Comparison of ENCODE assay signal across 1 cellular context in genomic region chr19:39970674-39971379, GRCh38.
TF ChIP-seq lines count a peak whose summit lies in the region.

PSMC4 (plus strand) TSS chr19:39971165; CDS start chr19:39971203, 38 bp downstream.

TF ChIP-seq in HCT116, 20 proteins besides CTCF, POLR2A, EP300 and RAD21 (continued from another document):
- peak; percentile 40; the same call in 1 of the 2 replicates for TF ChIP-seq EGR1 (IDR thresholded peaks at IDR 0.05; ENCODE audit: low read depth)
- TF ChIP-seq ZBTB33 (IDR thresholded peaks at IDR 0.05; ENCODE audit: extremely low read depth, insufficient replicate concordance, low read length) = no peak
- peak; percentile 91 for TF ChIP-seq SIN3A (IDR thresholded peaks at IDR 0.05; ENCODE audit: low read depth)
- TF ChIP-seq ELF1 (IDR thresholded peaks at IDR 0.05; ENCODE audit: borderline replicate concordance, low read depth) = no peak; the same call in 1 of the 2 replicates
